12 cellular contexts compared by ENCODE assay signal in genomic region chr19:18283338-18283737, GRCh38. TPM values are rescaled to one million over a fixed set of nuclear protein-coding genes. Genes with fewer than 3 reads are reported as not detected.
DNase-seq lines count a peak whose midpoint lies in the region; ATAC-seq and TF ChIP-seq lines count a peak whose summit lies in the region.
"Had no signal": no experiment of that assay in that cellular context is flagged by ENCODE, and none has a peak within 500 bp of the region (broad histone marks: within the 10 kb centered on the region; RNA-seq: fewer than 3 reads in every experiment).

No MANE protein-coding gene starts in this region.

- TF ChIP-seq CTCF in activated B cell treated with CpG ODN at 0.5 μM for 24 hours (IDR thresholded peaks at IDR 0.05) = no peak
- no peak for TF ChIP-seq CTCF in right atrium auricular region (IDR thresholded peaks at IDR 0.05)
- TF ChIP-seq CTCF in GM10266 (IDR thresholded peaks at IDR 0.05; ENCODE audit: control insufficient read depth, insufficient read depth, low read depth, missing control alignments) = no peak

- POLR2A ChIA-PET in CD8-positive, alpha-beta memory T cell (lab: Charles Lee) = interaction anchor here (5.7 to 6.5 kb wide), 2 partner anchors 8 to 20 kb away, joined by 192 to 283 read pairs; no protein-coding TSS in a partner anchor
- POLR2A ChIA-PET in activated B cell treated with CpG ODN at 0.5 μM for 24 hours (lab: Charles Lee) = interaction anchor here (0.6 to 20.0 kb wide), 7 partner anchors 8 to 420 kb away, joined by 3 to 926 read pairs (median 6); partner anchors contain the start of genes LSM4 and MAST3

- CTCF ChIA-PET in CD8-positive, alpha-beta memory T cell (lab: Charles Lee) = interaction anchor here (1.4 to 15.5 kb wide), 3 partner anchors 9 to 50 kb away, joined by 5 to 436 read pairs (median 5); partner anchors contain the start of gene PGPEP1
- CTCF ChIA-PET in activated B cell treated with CpG ODN at 0.5 μM for 24 hours (lab: Charles Lee) = no interaction called here

- H3K4me1 Mint-ChIP-seq in CD8-positive, alpha-beta memory T cell = peaks cover 39 to 53% (median 46%) of the 10 kb centered on the region in 3 donors
- H3K4me1 Mint-ChIP-seq in activated B cell treated with CpG ODN at 0.5 μM for 24 hours = peaks cover 47% of the 10 kb centered on the region

- peak overlapping the region; percentile 39 to 99 (median 96) for H3K27ac Mint-ChIP-seq in CD8-positive, alpha-beta memory T cell
- H3K27ac Mint-ChIP-seq in activated B cell treated with CpG ODN at 0.5 μM for 24 hours = no peak overlapping the region

- H3K27me3 ChIP-seq in CD8-positive, alpha-beta memory T cell (ENCODE audit: insufficient read depth, low read length, poor library complexity, severe bottlenecking) = no peaks in the 10 kb centered on the region
- H3K27me3 ChIP-seq in right atrium auricular region = no peaks in the 10 kb centered on the region
- H3K27me3 ChIP-seq: SJSA1 had no signal

- no peak for ATAC-seq in activated B cell treated with CpG ODN at 0.5 μM for 24 hours (ENCODE audit: low read depth)

- peak overlapping the region in 5 of 7 donors; percentile 23 to 87 (median 70) for H3K4me3 Mint-ChIP-seq in CD8-positive, alpha-beta memory T cell
- H3K4me3 Mint-ChIP-seq in activated B cell treated with CpG ODN at 0.5 μM for 24 hours = peak overlapping the region; percentile 38

- intact Hi-C loops in activated B cell treated with CpG ODN at 0.5 μM for 24 hours (cut with micrococcal nuclease) = no loop called here

- H3K9me3 ChIP-seq in CD8-positive, alpha-beta memory T cell (ENCODE audit: low read length) = no peaks in the 10 kb centered on the region
- no peaks in the 10 kb centered on the region for H3K9me3 ChIP-seq in right atrium auricular region

- no peak overlapping the region for H3K27ac ChIP-seq in CD8-positive, alpha-beta memory T cell (ENCODE audit: low read depth, low read length)
- H3K27ac ChIP-seq in right atrium auricular region = peak overlapping the region; percentile 97 to 98
- peak overlapping the region in 13 of 21 experiments; percentile 90 to 100 (median 98) for H3K27ac ChIP-seq in skin epidermis

- H3K36me3 Mint-ChIP-seq in CD8-positive, alpha-beta memory T cell = peaks cover 7 to 22% (median 7%) of the 10 kb centered on the region in 3 donors
- H3K36me3 Mint-ChIP-seq in activated B cell treated with CpG ODN at 0.5 μM for 24 hours (ENCODE audit: low read depth) = peaks cover 21% of the 10 kb centered on the region

- H3K4me1 ChIP-seq in CD8-positive, alpha-beta memory T cell (ENCODE audit: insufficient read depth, low read length) = peaks cover 36% of the 10 kb centered on the region
- peaks cover 0 to 31% of the 10 kb centered on the region in 2 donors for H3K4me1 ChIP-seq in right atrium auricular region

- H3K9me3 Mint-ChIP-seq in CD8-positive, alpha-beta memory T cell = peaks cover 0 to 11% (median 6%) of the 10 kb centered on the region in 5 donors
- no peaks in the 10 kb centered on the region for H3K9me3 Mint-ChIP-seq in activated B cell treated with CpG ODN at 0.5 μM for 24 hours

- peaks cover 0 to 27% of the 10 kb centered on the region in 2 donors for H3K27me3 Mint-ChIP-seq in CD8-positive, alpha-beta memory T cell
- H3K27me3 Mint-ChIP-seq in activated B cell treated with CpG ODN at 0.5 μM for 24 hours = no peaks in the 10 kb centered on the region

- DNase-seq in CD8-positive, alpha-beta memory T cell = no peak
- DNase-seq in activated B cell treated with CpG ODN at 0.5 μM for 24 hours (no peak), right atrium auricular region (ENCODE audit: low spot score) (no peak), GM10266 (ENCODE audit: extremely low spot score) (no peak), SKM-1 (lab: John Stamatoyannopoulos, UW; ENCODE audit: unreplicated experiment) (no peak), DMS79 treated with DMSO at 0.1 percent for 48 hours (lab: John Stamatoyannopoulos, UW) (no peak), middle frontal gyrus (ENCODE audit: extremely low spot score, low spot score) (no peak)
- DNase-seq: dermis blood vessel endothelial cell; stimulated activated CD4-positive, alpha-beta T cell treated with anti-CD3 and anti-CD28 coated beads, Interleukin-4, amount 100 ng/mL, for 24 hours had no signal

- H3K4me3 ChIP-seq in CD8-positive, alpha-beta memory T cell (ENCODE audit: low read length) = no peak overlapping the region
- H3K4me3 ChIP-seq in right atrium auricular region (no peak overlapping the region), skin epidermis (no peak overlapping the region)
- H3K4me3 ChIP-seq: SJSA1 had no signal

- H3K36me3 ChIP-seq in CD8-positive, alpha-beta memory T cell (ENCODE audit: insufficient read depth, low read length) = peaks cover 8% of the 10 kb centered on the region
- H3K36me3 ChIP-seq in right atrium auricular region = peaks cover 17% of the 10 kb centered on the region

RNA-seq across cellular contexts. Expression of gene JUND, which starts 1.9 kb away (rescaled TPM):
- total RNA-seq in CD8-positive, alpha-beta memory T cell = 100 to 1,000 TPM; 300 to 327 TPM
- polyA plus RNA-seq in CD8-positive, alpha-beta memory T cell = 174 TPM
- total RNA-seq in activated B cell treated with CpG ODN at 0.5 μM for 24 hours (206 and 225 TPM in 2 replicates), right atrium auricular region (100 to 1,000 TPM; 240 to 420 TPM)

RNA-seq across cellular contexts. Expression of gene IQCN, which starts 9.1 kb away (rescaled TPM):
- 1 to 10 TPM; 1.3 TPM for total RNA-seq in CD8-positive, alpha-beta memory T cell
- 0.31 TPM for polyA plus RNA-seq in CD8-positive, alpha-beta memory T cell
- total RNA-seq in activated B cell treated with CpG ODN at 0.5 μM for 24 hours = 15.6 and 17.8 TPM in 2 replicates
- total RNA-seq in right atrium auricular region = 1 to 10 TPM in 1 of 2 donors, under 1 TPM in 1; 0.52 to 1.5 TPM

RNA-seq across cellular contexts. Expression of gene LSM4, which starts 39.5 kb away (rescaled TPM):
- total RNA-seq in CD8-positive, alpha-beta memory T cell = 100 to 1,000 TPM; 351 to 373 TPM
- 154 TPM for polyA plus RNA-seq in CD8-positive, alpha-beta memory T cell
- 59.2 and 70.3 TPM in 2 replicates for total RNA-seq in activated B cell treated with CpG ODN at 0.5 μM for 24 hours
- 10 to 100 TPM; 68.5 to 97.3 TPM for total RNA-seq in right atrium auricular region

RNA-seq across cellular contexts. Expression of gene PGPEP1, which starts 57.1 kb away (rescaled TPM):
- 10 to 100 TPM; 27.3 to 27.7 TPM for total RNA-seq in CD8-positive, alpha-beta memory T cell
- 12.2 TPM for polyA plus RNA-seq in CD8-positive, alpha-beta memory T cell
- 5.6 and 6.9 TPM in 2 replicates for total RNA-seq in activated B cell treated with CpG ODN at 0.5 μM for 24 hours
- 10 to 100 TPM; 16.4 to 20.6 TPM for total RNA-seq in right atrium auricular region

RNA-seq across cellular contexts. Expression of gene PDE4C, which starts 57.1 kb away (rescaled TPM):
- total RNA-seq in CD8-positive, alpha-beta memory T cell = not detected
- polyA plus RNA-seq in CD8-positive, alpha-beta memory T cell = not detected
- total RNA-seq in activated B cell treated with CpG ODN at 0.5 μM for 24 hours (not detected in 2 replicates), right atrium auricular region (1 to 10 TPM in 1 of 2 donors, not detected in 1; 1.4 TPM)
- total RNA-seq: mononuclear cell, SJSA1 had no signal
